Comparison of ENCODE assay signal across 1 cellular context in the genomic region with DNA sequence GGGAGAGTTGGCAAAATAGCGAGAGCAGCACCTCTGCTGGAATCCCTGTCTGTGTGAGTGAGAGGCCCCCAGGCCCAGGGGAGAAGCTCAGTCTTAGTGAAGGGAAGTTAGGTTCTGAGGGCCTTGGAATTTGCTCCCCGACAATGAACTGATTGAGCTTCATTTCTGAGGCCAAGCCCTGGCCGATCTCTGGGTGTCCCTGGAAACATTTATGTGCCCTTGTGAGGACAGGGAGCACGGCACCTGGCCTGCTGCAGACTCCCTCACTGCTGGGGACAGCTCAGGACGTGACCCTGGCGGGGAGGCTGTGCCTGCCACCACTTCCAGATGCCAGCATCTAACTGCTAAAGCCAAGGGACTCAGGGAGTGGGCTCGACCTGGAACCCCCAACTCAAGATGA.
TF ChIP-seq lines count a peak whose summit lies in the region.

No MANE protein-coding gene starts in this region.

TF ChIP-seq in IMR-90, 13 proteins besides CTCF, POLR2A, EP300 and RAD21:
- TF ChIP-seq ELK1 (IDR thresholded peaks at IDR 0.05; ENCODE audit: borderline replicate concordance, low read depth, low read length) (no peak), CHD1 (IDR thresholded peaks at IDR 0.05; ENCODE audit: low read depth, low read length) (no peak), MXI1 (IDR thresholded peaks at IDR 0.05; ENCODE audit: borderline replicate concordance, low read depth, low read length) (no peak), MAZ (IDR thresholded peaks at IDR 0.05; ENCODE audit: borderline replicate concordance, low read depth, low read length) (no peak), RCOR1 (IDR thresholded peaks at IDR 0.05; ENCODE audit: insufficient replicate concordance, low read length) (no peak), RFX5 (IDR thresholded peaks at IDR 0.05; ENCODE audit: low read depth, low read length) (no peak), CEBPB (IDR thresholded peaks at IDR 0.05; ENCODE audit: low read depth, low read length) (no peak), NFE2L2 (IDR thresholded peaks at IDR 0.05; ENCODE audit: low read depth, low read length) (no peak), BHLHE40 (IDR thresholded peaks at IDR 0.05; ENCODE audit: low read depth, low read length) (no peak), MAFK (IDR thresholded peaks at IDR 0.05; ENCODE audit: low read depth, low read length) (no peak), SMC3 (IDR thresholded peaks at IDR 0.05; ENCODE audit: low read depth, low read length) (no peak), FOS (IDR thresholded peaks at IDR 0.05; ENCODE audit: low read depth, low read length) (no peak)
- TF ChIP-seq, protein P1, sequence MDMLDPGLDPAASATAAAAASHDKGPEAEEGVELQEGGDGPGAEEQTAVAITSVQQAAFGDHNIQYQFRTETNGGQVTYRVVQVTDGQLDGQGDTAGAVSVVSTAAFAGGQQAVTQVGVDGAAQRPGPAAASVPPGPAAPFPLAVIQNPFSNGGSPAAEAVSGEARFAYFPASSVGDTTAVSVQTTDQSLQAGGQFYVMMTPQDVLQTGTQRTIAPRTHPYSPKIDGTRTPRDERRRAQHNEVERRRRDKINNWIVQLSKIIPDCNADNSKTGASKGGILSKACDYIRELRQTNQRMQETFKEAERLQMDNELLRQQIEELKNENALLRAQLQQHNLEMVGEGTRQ (IDR thresholded peaks at IDR 0.05; ENCODE audit: low read depth, low read length): no peak
